In genomic region chr6:166556871-166557322, GRCh38 we compare ENCODE assay signal across 8 cellular contexts. TPM values are rescaled to one million over a fixed set of nuclear protein-coding genes. Genes with fewer than 3 reads are reported as not detected.
DNase-seq lines count a peak whose midpoint lies in the region; ATAC-seq, FAIRE-seq and TF ChIP-seq lines count a peak whose summit lies in the region.

No MANE protein-coding gene starts in this region.

- H3K27ac Mint-ChIP-seq in brain, result peak overlapping the region in 3 of 5 experiments; percentile 50 to 87 (median 81)
- H3K27ac Mint-ChIP-seq in stimulated activated naive CD8-positive, alpha-beta T cell treated with anti-CD3 and anti-CD28 coated beads, Interleukin-15, amount 100 ng/mL, for 72 hours, result no peak overlapping the region

- ATAC-seq in stimulated activated naive CD8-positive, alpha-beta T cell treated with anti-CD3 and anti-CD28 coated beads, Interleukin-15, amount 100 ng/mL, for 72 hours, result peak; percentile 63

- H3K36me3 ChIP-seq in MG63, result no peaks in the 10 kb centered on the region

- no peak overlapping the region; the same call in 1 of the 2 replicates for H3K4me3 ChIP-seq in MG63

- TF ChIP-seq CTCF in brain (conservative IDR thresholded peaks at IDR 0.05), result no peak

- peaks cover 54% of the 10 kb centered on the region for H3K36me3 Mint-ChIP-seq in brain

- peaks cover 56% of the 10 kb centered on the region for H3K4me1 Mint-ChIP-seq in brain
- H3K4me1 Mint-ChIP-seq in stimulated activated naive CD8-positive, alpha-beta T cell treated with anti-CD3 and anti-CD28 coated beads, Interleukin-15, amount 100 ng/mL, for 72 hours, result peaks cover 13% of the 10 kb centered on the region

- H3K4me3 Mint-ChIP-seq in brain, result peak overlapping the region in 2 of 5 experiments; percentile 45 to 50
- H3K4me3 Mint-ChIP-seq in stimulated activated naive CD8-positive, alpha-beta T cell treated with anti-CD3 and anti-CD28 coated beads, Interleukin-15, amount 100 ng/mL, for 72 hours, result peak overlapping the region in 1 of 2 donors; percentile 32

- peaks cover 3% of the 10 kb centered on the region for H3K27me3 Mint-ChIP-seq in brain
- peaks cover 15% of the 10 kb centered on the region for H3K27me3 Mint-ChIP-seq in stimulated activated naive CD8-positive, alpha-beta T cell treated with anti-CD3 and anti-CD28 coated beads, Interleukin-15, amount 100 ng/mL, for 72 hours

- peaks cover 18 to 52% (median 38%) of the 10 kb centered on the region in 5 experiments for H3K9me3 Mint-ChIP-seq in brain
- no peaks in the 10 kb centered on the region for H3K9me3 Mint-ChIP-seq in stimulated activated naive CD8-positive, alpha-beta T cell treated with anti-CD3 and anti-CD28 coated beads, Interleukin-15, amount 100 ng/mL, for 72 hours

- no peak for FAIRE-seq in GM19239 (lab: Jason Lieb, UNC)

- H3K27me3 ChIP-seq in MG63, result no peaks in the 10 kb centered on the region

- DNase-seq in COLO829 (ENCODE audit: low spot score) (peak; percentile 78), MG63 (peak; percentile 99), inferior parietal cortex (ENCODE audit: extremely low spot score) (peak; percentile 84), GM19239 (ENCODE audit: insufficient read length, low spot score) (no peak), NCI-H1436 (lab: John Stamatoyannopoulos, UW) (no peak), HuH-7 (ENCODE audit: low spot score) (no peak)
- no peak for DNase-seq in stimulated activated naive CD8-positive, alpha-beta T cell treated with anti-CD3 and anti-CD28 coated beads, Interleukin-15, amount 100 ng/mL, for 72 hours

- H3K9me3 ChIP-seq in MG63, result no peaks in the 10 kb centered on the region

RNA-seq across cellular contexts. Expression of gene RAMACL, which starts 29.6 kb away (rescaled TPM):
- total RNA-seq in MG63 (2014; rRNA removed; shearing (Covaris generic); ENCODE audit: low replicate concordance), result 0.13 TPM in 1 of 2 replicates, not detected in the other
- not detected for polyA plus RNA-seq in brain (ENCODE audit: insufficient read depth, low read depth, low replicate concordance)

Comparison
In these comparisons a context has a peak if more than half of its experiments do, and no peak if none do; other contexts are left out.
1. DNase-seq: peak in COLO829 (single experiment), MG63 (single experiment) and inferior parietal cortex (single experiment); none in stimulated activated naive CD8-positive, alpha-beta T cell treated with anti-CD3 and anti-CD28 coated beads, Interleukin-15, amount 100 ng/mL, for 72 hours (0 of 2), GM19239 (single experiment), NCI-H1436 (single experiment) and HuH-7 (single experiment).
2. H3K27ac Mint-ChIP-seq: peak in brain (3 of 5); none in stimulated activated naive CD8-positive, alpha-beta T cell treated with anti-CD3 and anti-CD28 coated beads, Interleukin-15, amount 100 ng/mL, for 72 hours (0 of 2).